ENCODE assay signal across 12 cellular contexts in genomic region chr1:31815307-31815645, GRCh38. TPM values are rescaled to one million over a fixed set of nuclear protein-coding genes. Genes with fewer than 3 reads are reported as not detected.
DNase-seq lines count a peak whose midpoint lies in the region; ATAC-seq and TF ChIP-seq lines count a peak whose summit lies in the region.
"Had no signal": no experiment of that assay in that cellular context is flagged by ENCODE, and none has a peak within 500 bp of the region (broad histone marks: within the 10 kb centered on the region; RNA-seq: fewer than 3 reads in every experiment).

No MANE protein-coding gene starts in this region.

- no peak for TF ChIP-seq CTCF in HFFc6 (IDR thresholded peaks at IDR 0.05)

- H3K4ac ChIP-seq in mesendoderm (ENCODE audit: low read depth, low read length): no peak overlapping the region

- no peak overlapping the region for H4K5ac ChIP-seq in mesendoderm (ENCODE audit: low read length)

- H3K9ac ChIP-seq in HUES6 (ENCODE audit: low read length) (no peak overlapping the region), adipocyte (ENCODE audit: low read length) (peak overlapping the region; percentile 48), mesendoderm (ENCODE audit: low read length) (peak overlapping the region; percentile 47)

- H3K4me1 ChIP-seq in ACC112 (ENCODE audit: control insufficient read depth, insufficient read depth, low read length, unreplicated experiment) (peaks cover 5% of the 10 kb centered on the region), HUES6 (ENCODE audit: control insufficient read depth, insufficient read depth, low read length) (peaks cover 3% of the 10 kb centered on the region; the same call in 1 of the 2 replicates), adipocyte (ENCODE audit: control insufficient read depth, insufficient read depth, low read length) (peaks cover 2% of the 10 kb centered on the region), mesendoderm (ENCODE audit: control insufficient read depth, low read depth, low read length) (no peaks in the 10 kb centered on the region)

- H3K4me3 Mint-ChIP-seq in HFFc6: no peak overlapping the region

- no peak overlapping the region for H3K18ac ChIP-seq in mesendoderm (ENCODE audit: low read length)

- H3K27ac ChIP-seq in ACC112 (ENCODE audit: low read depth, low read length) (no peak overlapping the region), HUES6 (ENCODE audit: low read depth, low read length) (no peak overlapping the region), mesendoderm (ENCODE audit: low read depth, low read length) (no peak overlapping the region)

- peaks cover 5% of the 10 kb centered on the region; the same call in 1 of the 2 replicates for H3K4me1 Mint-ChIP-seq in HFFc6 (ENCODE audit: low read depth)

- H3K9me3 ChIP-seq in HUES6 (ENCODE audit: control insufficient read depth, insufficient read depth, low read depth, low read length): no peaks in the 10 kb centered on the region
- no peaks in the 10 kb centered on the region for H3K9me3 ChIP-seq in adipocyte (ENCODE audit: control insufficient read depth, low read length)
- H3K9me3 ChIP-seq: mucosa of descending colon had no signal

- H2AK5ac ChIP-seq in mesendoderm (ENCODE audit: low read length): peak overlapping the region; percentile 76

- no peak overlapping the region for H3K4me2 ChIP-seq in mesendoderm (ENCODE audit: low read length)

- H3K36me3 Mint-ChIP-seq in HFFc6 (ENCODE audit: low read depth): no peaks in the 10 kb centered on the region
- H3K36me3 Mint-ChIP-seq: activated naive CD4-positive, alpha-beta T cell treated with anti-CD3 and anti-CD28 coated beads, Interleukin-2, amount 50 U/mL, for 72 hours had no signal

- H3K27me3 Mint-ChIP-seq in HFFc6 (ENCODE audit: insufficient read depth): no peaks in the 10 kb centered on the region; the same call in 1 of the 2 replicates

- H3K27ac Mint-ChIP-seq in HFFc6: no peak overlapping the region

- no peak overlapping the region for H2BK15ac ChIP-seq in mesendoderm (replicated peaks; ENCODE audit: low read depth)

- ATAC-seq in HG03442 (IDR thresholded peaks at IDR 0.05; ENCODE audit: unreplicated experiment) (no peak), left colon (no peak)

- H3K36me3 ChIP-seq in ACC112 (ENCODE audit: insufficient read depth, low read length): no peaks in the 10 kb centered on the region
- no peaks in the 10 kb centered on the region for H3K36me3 ChIP-seq in HUES6 (ENCODE audit: control insufficient read depth, insufficient read depth, low read length)
- no peaks in the 10 kb centered on the region for H3K36me3 ChIP-seq in adipocyte (ENCODE audit: control insufficient read depth, insufficient read depth, low read length, severe bottlenecking)
- H3K36me3 ChIP-seq in mesendoderm (ENCODE audit: control insufficient read depth, insufficient read depth, low read length): no peaks in the 10 kb centered on the region

- DNase-seq in adipocyte (ENCODE audit: low read depth) (no peak), mesendoderm (no peak), left colon (no peak), D341Med (ENCODE audit: low spot score) (no peak), HFFc6 (no peak)
- DNase-seq: NCI-H187 treated with DMSO at 0.1 percent for 48 hours had no signal

- peak overlapping the region; percentile 94 for H2AFZ ChIP-seq in ACC112 (ENCODE audit: low read length, unreplicated experiment)

- no CpG with 5 or more reads among the region's 7 CpGs for WGBS in mesendoderm (ENCODE audit: extremely low coverage, insufficient coverage, low lambda C conversion rate)

- peak overlapping the region; percentile 73 for H3K56ac ChIP-seq in mesendoderm (ENCODE audit: low read length)

- no peak overlapping the region for H4K8ac ChIP-seq in mesendoderm (ENCODE audit: low read depth, low read length)

- H3K23ac ChIP-seq in mesendoderm (ENCODE audit: low read length): no peak overlapping the region

- intact Hi-C loops in left colon (cut with DNase I, micrococcal nuclease): loop anchor here in 1 of 2 donors (10.0 kb wide), 2 partner anchors 100 to 150 kb away; no protein-coding TSS in a partner anchor

- H3K79me2 ChIP-seq in ACC112 (ENCODE audit: control insufficient read depth, insufficient read depth, low read length, unreplicated experiment): no peaks in the 10 kb centered on the region
- H3K79me2 ChIP-seq in mesendoderm (ENCODE audit: control insufficient read depth, insufficient read depth, low read length): no peaks in the 10 kb centered on the region

- H3K27me3 ChIP-seq in ACC112 (ENCODE audit: insufficient read depth, low read length) (no peaks in the 10 kb centered on the region), HUES6 (ENCODE audit: control insufficient read depth, insufficient read depth, low read length) (no peaks in the 10 kb centered on the region), adipocyte (replicated peaks; ENCODE audit: control insufficient read depth, insufficient read depth, low read length) (no peaks in the 10 kb centered on the region), mesendoderm (ENCODE audit: insufficient read depth, low read length, poor library complexity) (no peaks in the 10 kb centered on the region)

- H2BK120ac ChIP-seq in mesendoderm (ENCODE audit: low read depth, low read length): no peak overlapping the region

- H3K79me1 ChIP-seq in mesendoderm (ENCODE audit: low read length): no peaks in the 10 kb centered on the region

- H3K4me3 ChIP-seq in ACC112 (ENCODE audit: low read depth, low read length): peak overlapping the region; percentile 73
- peak overlapping the region; percentile 54 for H3K4me3 ChIP-seq in HUES6 (ENCODE audit: low read depth, low read length)
- H3K4me3 ChIP-seq in adipocyte (ENCODE audit: low read length): no peak overlapping the region
- H3K4me3 ChIP-seq in mesendoderm (ENCODE audit: low read length): no peak overlapping the region
- H3K4me3 ChIP-seq: mucosa of descending colon had no signal

- no peak overlapping the region for H2BK5ac ChIP-seq in mesendoderm (ENCODE audit: low read length)

- no peaks in the 10 kb centered on the region for H3K9me3 Mint-ChIP-seq in HFFc6
- H3K9me3 Mint-ChIP-seq: activated naive CD4-positive, alpha-beta T cell treated with anti-CD3 and anti-CD28 coated beads, Interleukin-2, amount 50 U/mL, for 72 hours had no signal

RNA-seq across cellular contexts. Expression of gene SPOCD1, which starts 0.5 kb away (rescaled TPM):
- polyA plus RNA-seq in mesendoderm (2013, experiment 1 of 2): 0.37 TPM
- polyA plus RNA-seq in mesendoderm (2013, experiment 2 of 2): 0.35 TPM
- under 1 TPM; 0.45 to 0.79 TPM for total RNA-seq in left colon
- 10 to 100 TPM; 33.7 to 40.4 (median 35.8) TPM for total RNA-seq in HFFc6 (2021; fragmentation: NEBNext Ultra II Directional; extraction: Animal tissue kit (Norgen Biotek cat#: 25700))
- total RNA-seq: T-helper 1 cell treated with Interleukin-12 subunit alpha and Interleukin-12 subunit beta and Interleukin-4 antibody, amounts not matched to agents 30 ng/mL and 1 ng/mL, for 36 hours had no signal

RNA-seq across cellular contexts. Expression of gene ADGRB2, which starts 51.1 kb away (rescaled TPM):
- polyA plus RNA-seq in mesendoderm (2013, experiment 1 of 2): 4.9 TPM
- 5.2 TPM for polyA plus RNA-seq in mesendoderm (2013, experiment 2 of 2)
- total RNA-seq in left colon: under 1 TPM; 0.79 to 0.89 TPM
- 1 to 10 TPM; 4.9 to 8.8 (median 6.4) TPM for total RNA-seq in HFFc6 (2021; fragmentation: NEBNext Ultra II Directional; extraction: Animal tissue kit (Norgen Biotek cat#: 25700))

Comparison
In these comparisons a context has a peak if more than half of its experiments do, and no peak if none do; other contexts are left out.
1. H3K4me3 ChIP-seq: peak in ACC112 (single experiment) and HUES6 (single experiment); none in adipocyte (single experiment) and mesendoderm (single experiment).
2. RNA of gene SPOCD1, which starts 0.5 kb away (total RNA-seq): 33.7 to 40.4 TPM in HFFc6; 0.45 to 0.79 TPM in left colon; every median in the first group is over 10 times any median in the second.